13 cellular contexts compared by ENCODE assay signal in the genomic region with DNA sequence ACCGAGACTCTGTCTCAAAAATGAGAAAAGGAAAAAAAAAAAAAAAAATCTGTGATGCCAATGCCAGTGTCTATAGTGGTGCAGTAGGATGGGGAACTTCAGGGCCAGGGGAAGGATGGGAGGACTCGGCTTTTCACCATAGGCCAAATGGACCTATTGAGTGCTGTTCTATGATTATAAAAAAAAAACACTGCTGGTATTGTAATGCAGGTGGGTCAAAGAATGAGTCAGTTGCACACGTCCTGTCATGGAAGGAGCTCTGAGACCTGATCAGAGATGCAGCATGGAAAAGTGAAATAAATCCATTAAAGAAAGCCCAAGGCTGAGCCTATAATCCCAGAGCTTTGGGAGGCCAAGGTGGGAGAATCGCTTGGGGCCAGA. TPM values are rescaled to one million over a fixed set of nuclear protein-coding genes. Genes with fewer than 3 reads are reported as not detected.
DNase-seq lines count a peak whose midpoint lies in the region; ATAC-seq, FAIRE-seq and TF ChIP-seq lines count a peak whose summit lies in the region.
"Had no signal": no experiment of that assay in that cellular context is flagged by ENCODE, and none has a peak within 500 bp of the region (broad histone marks: within the 10 kb centered on the region; RNA-seq: fewer than 3 reads in every experiment).

No MANE protein-coding gene starts in this region.

- FAIRE-seq in small intestine (lab: Jason Lieb, UNC), result no peak

- no peaks in the 10 kb centered on the region for H3K27me3 ChIP-seq in left ventricle myocardium inferior (ENCODE audit: low read depth)
- no peaks in the 10 kb centered on the region for H3K27me3 ChIP-seq in spleen (replicated peaks in 1 of 7)
- no peaks in the 10 kb centered on the region for H3K27me3 ChIP-seq in small intestine (ENCODE audit: control insufficient read depth in 2 of 2, insufficient read depth in 2 of 2, low read length in 2 of 2)
- H3K27me3 ChIP-seq: heart right ventricle had no signal

- intact Hi-C loops in activated CD4-positive, alpha-beta T cell treated with anti-CD3 and anti-CD28 coated beads, Interleukin-2, amount 10 ng/mL, durations not matched to agents 24 days and 14 days (cut with micrococcal nuclease), result no loop called here
- intact Hi-C loops in left ventricle myocardium inferior (cut with micrococcal nuclease), result no loop called here
- intact Hi-C loops in spleen (cut with DNase I; ENCODE audit: low total_unique reads), result no loop called here

- H3K9me3 Mint-ChIP-seq in activated CD4-positive, alpha-beta T cell treated with anti-CD3 and anti-CD28 coated beads, Interleukin-2, amount 10 ng/mL, durations not matched to agents 24 days and 14 days, result no peaks in the 10 kb centered on the region
- no peaks in the 10 kb centered on the region for H3K9me3 Mint-ChIP-seq in activated T-helper 17 cell treated with anti-CD3 and anti-CD28 coated beads, Interleukin-2, amount 50 U/mL, for 72 hours

- peak overlapping the region; percentile 38 for H3K27ac Mint-ChIP-seq in activated CD4-positive, alpha-beta T cell treated with anti-CD3 and anti-CD28 coated beads, Interleukin-2, amount 10 ng/mL, durations not matched to agents 24 days and 14 days
- H3K27ac Mint-ChIP-seq in activated T-helper 17 cell treated with anti-CD3 and anti-CD28 coated beads, Interleukin-2, amount 50 U/mL, for 72 hours, result peak overlapping the region; percentile 66

- H3K4me1 ChIP-seq in left ventricle myocardium inferior (peaks cover 43% of the 10 kb centered on the region), spleen (peaks cover 27 to 90% (median 58%) of the 10 kb centered on the region in 6 donors), small intestine (ENCODE audit: control insufficient read depth in 2 of 2, insufficient read depth in 1 of 2, low read depth in 1 of 2, low read length in 1 of 2) (peaks cover 0 to 10% of the 10 kb centered on the region in 2 donors)

- TF ChIP-seq CTCF in left ventricle myocardium inferior (IDR thresholded peaks at IDR 0.05; ENCODE audit: borderline replicate concordance), result no peak
- TF ChIP-seq CTCF in spleen (IDR thresholded peaks at IDR 0.05 in 8 of 11, conservative IDR thresholded peaks at IDR 0.05 in 3 of 11), result no peak

- no peaks in the 10 kb centered on the region for H3K9me3 ChIP-seq in left ventricle myocardium inferior (replicated peaks)
- H3K9me3 ChIP-seq in spleen, result no peaks in the 10 kb centered on the region
- H3K9me3 ChIP-seq in small intestine (ENCODE audit: control insufficient read depth, low read depth), result no peaks in the 10 kb centered on the region
- H3K9me3 ChIP-seq: heart right ventricle had no signal

- no peak overlapping the region for H3K4me3 Mint-ChIP-seq in activated CD4-positive, alpha-beta T cell treated with anti-CD3 and anti-CD28 coated beads, Interleukin-2, amount 10 ng/mL, durations not matched to agents 24 days and 14 days
- peak overlapping the region; percentile 44 for H3K4me3 Mint-ChIP-seq in activated T-helper 17 cell treated with anti-CD3 and anti-CD28 coated beads, Interleukin-2, amount 50 U/mL, for 72 hours

- no peak for ATAC-seq in activated T-helper 17 cell treated with anti-CD3 and anti-CD28 coated beads, Interleukin-2, amount 50 U/mL, for 72 hours (replicated peaks)
- ATAC-seq in HG03521 (IDR thresholded peaks at IDR 0.05; ENCODE audit: unreplicated experiment) (no peak), HG02763 (IDR thresholded peaks at IDR 0.05; ENCODE audit: unreplicated experiment) (no peak)

- H3K27ac ChIP-seq in left ventricle myocardium inferior (replicated peaks) (peak overlapping the region; percentile 71), spleen (peak overlapping the region in 6 of 8 donors; percentile 54 to 87 (median 74)), small intestine (ENCODE audit: low read depth in 1 of 2, low read length in 1 of 2) (no peak overlapping the region)

- WGBS in spleen, 5 donors, result 74 to 87% (median 79%) methylated on average over 4 of the region's 4 CpGs
- WGBS in small intestine, 3 donors, result 80 to 87% (median 82%) methylated on average over 4 of the region's 4 CpGs

- no peak for DNase-seq in activated CD4-positive, alpha-beta T cell treated with anti-CD3 and anti-CD28 coated beads, Interleukin-2, amount 10 ng/mL, durations not matched to agents 24 days and 14 days
- DNase-seq in activated CD4-positive, alpha-beta T cell treated with anti-CD3 and anti-CD28 coated beads, Interleukin-2, amount 50 U/mL, for 4 hours, result no peak
- DNase-seq in left ventricle myocardium inferior (no peak), spleen (no peak), small intestine (no peak)
- DNase-seq: mesendoderm, NCI-H1436 treated with DMSO at 0.1 percent for 48 hours had no signal

- TF ChIP-seq POLR2A in spleen (IDR thresholded peaks at IDR 0.05), result no peak

- H3K4me3 ChIP-seq in left ventricle myocardium inferior, result no peak overlapping the region
- H3K4me3 ChIP-seq in spleen, result no peak overlapping the region
- H3K4me3 ChIP-seq in small intestine (ENCODE audit: low read depth in 1 of 2, low read length in 2 of 2), result no peak overlapping the region

- H3K27me3 Mint-ChIP-seq in activated CD4-positive, alpha-beta T cell treated with anti-CD3 and anti-CD28 coated beads, Interleukin-2, amount 10 ng/mL, durations not matched to agents 24 days and 14 days, result no peaks in the 10 kb centered on the region
- H3K27me3 Mint-ChIP-seq in activated T-helper 17 cell treated with anti-CD3 and anti-CD28 coated beads, Interleukin-2, amount 50 U/mL, for 72 hours, result no peaks in the 10 kb centered on the region

- peaks cover 56% of the 10 kb centered on the region for H3K4me1 Mint-ChIP-seq in activated CD4-positive, alpha-beta T cell treated with anti-CD3 and anti-CD28 coated beads, Interleukin-2, amount 10 ng/mL, durations not matched to agents 24 days and 14 days
- H3K4me1 Mint-ChIP-seq in activated T-helper 17 cell treated with anti-CD3 and anti-CD28 coated beads, Interleukin-2, amount 50 U/mL, for 72 hours, result peaks cover 30% of the 10 kb centered on the region

- H3K36me3 ChIP-seq in left ventricle myocardium inferior, result peaks cover 24% of the 10 kb centered on the region
- peaks cover 0 to 35% (median 26%) of the 10 kb centered on the region in 6 donors for H3K36me3 ChIP-seq in spleen
- peaks cover 4 to 7% of the 10 kb centered on the region in 2 donors for H3K36me3 ChIP-seq in small intestine (ENCODE audit: control insufficient read depth in 2 of 2, insufficient read depth in 2 of 2, low read length in 2 of 2)

- H3K36me3 Mint-ChIP-seq in activated CD4-positive, alpha-beta T cell treated with anti-CD3 and anti-CD28 coated beads, Interleukin-2, amount 10 ng/mL, durations not matched to agents 24 days and 14 days (ENCODE audit: low read depth), result peaks cover 24% of the 10 kb centered on the region
- peaks cover 32% of the 10 kb centered on the region for H3K36me3 Mint-ChIP-seq in activated T-helper 17 cell treated with anti-CD3 and anti-CD28 coated beads, Interleukin-2, amount 50 U/mL, for 72 hours (ENCODE audit: low read depth)

RNA-seq across cellular contexts. Expression of gene DNAJB1, which starts 7.0 kb away (rescaled TPM):
- 117 and 126 TPM in 2 replicates for total RNA-seq in activated CD4-positive, alpha-beta T cell treated with anti-CD3 and anti-CD28 coated beads, Interleukin-2, amount 10 ng/mL, durations not matched to agents 24 days and 14 days
- 100 to 1,000 TPM in 1 of 2 donors, 10 to 100 TPM in 1; 79.4 to 140 TPM for total RNA-seq in activated T-helper 17 cell treated with anti-CD3 and anti-CD28 coated beads, Interleukin-2, amount 50 U/mL, for 72 hours
- total RNA-seq in left ventricle myocardium inferior (48.7 TPM), spleen (100 to 1,000 TPM in 1 of 7 donors, 10 to 100 TPM in 6; 33.9 to 157 (median 43.0) TPM)
- polyA plus RNA-seq in spleen (10 to 100 TPM; 12.6 to 29.4 (median 19.7) TPM), small intestine (10 to 100 TPM; 39.4 to 45.3 (median 43.2) TPM)

RNA-seq across cellular contexts. Expression of gene GIPC1, which starts 15.3 kb away (rescaled TPM):
- 39.9 and 40.1 TPM in 2 replicates for total RNA-seq in activated CD4-positive, alpha-beta T cell treated with anti-CD3 and anti-CD28 coated beads, Interleukin-2, amount 10 ng/mL, durations not matched to agents 24 days and 14 days
- 10 to 100 TPM; 23.4 to 44.9 TPM for total RNA-seq in activated T-helper 17 cell treated with anti-CD3 and anti-CD28 coated beads, Interleukin-2, amount 50 U/mL, for 72 hours
- total RNA-seq in left ventricle myocardium inferior (45.5 TPM), spleen (10 to 100 TPM; 17.1 to 40.4 (median 21.7) TPM)
- polyA plus RNA-seq in spleen (10 to 100 TPM; 30.0 to 58.1 (median 31.3) TPM), small intestine (10 to 100 TPM; 64.0 to 91.2 (median 66.5) TPM)

RNA-seq across cellular contexts. Expression of gene TECR, which starts 18.2 kb away (rescaled TPM):
- 108 and 119 TPM in 2 replicates for total RNA-seq in activated CD4-positive, alpha-beta T cell treated with anti-CD3 and anti-CD28 coated beads, Interleukin-2, amount 10 ng/mL, durations not matched to agents 24 days and 14 days
- total RNA-seq in activated T-helper 17 cell treated with anti-CD3 and anti-CD28 coated beads, Interleukin-2, amount 50 U/mL, for 72 hours, result 100 to 1,000 TPM; 100 to 139 TPM
- total RNA-seq in left ventricle myocardium inferior (69.3 TPM), spleen (10 to 100 TPM; 51.6 to 92.2 (median 60.9) TPM)
- polyA plus RNA-seq in spleen (10 to 100 TPM; 75.8 to 89.0 (median 76.6) TPM), small intestine (100 to 1,000 TPM; 147 to 234 (median 165) TPM)

RNA-seq across cellular contexts. Expression of gene PTGER1, which starts 36.1 kb away (rescaled TPM):
- total RNA-seq in activated CD4-positive, alpha-beta T cell treated with anti-CD3 and anti-CD28 coated beads, Interleukin-2, amount 10 ng/mL, durations not matched to agents 24 days and 14 days, result 0.78 and 1.1 TPM in 2 replicates
- under 1 TPM in 1 of 2 donors, not detected in 1; 0.17 TPM for total RNA-seq in activated T-helper 17 cell treated with anti-CD3 and anti-CD28 coated beads, Interleukin-2, amount 50 U/mL, for 72 hours
- total RNA-seq in left ventricle myocardium inferior (not detected), spleen (10 to 100 TPM in 5 of 7 donors, 1 to 10 TPM in 2; 4.6 to 26.8 (median 12.4) TPM)
- polyA plus RNA-seq in spleen (1 to 10 TPM; 1.8 to 2.8 (median 2.2) TPM), small intestine (under 1 TPM in 1 of 3 donors, not detected in 2; 0.64 TPM)
- total RNA-seq: A673, Daoy had no signal

Comparison
In these comparisons a context has a peak if more than half of its experiments do, and no peak if none do; other contexts are left out.
1. H3K27ac ChIP-seq: peak in left ventricle myocardium inferior (single experiment) and spleen (6 of 8); none in small intestine (0 of 2).